Comparison of ENCODE assay signal across 1 cellular context in genomic region chr5:112822456-112822855, GRCh38.
TF ChIP-seq lines count a peak whose summit lies in the region.

No MANE protein-coding gene starts in this region.

TF ChIP-seq in H1, 55 proteins besides CTCF, POLR2A, EP300 and RAD21:
- TF ChIP-seq HDAC2 (IDR thresholded peaks at IDR 0.05; ENCODE audit: borderline replicate concordance in 1 of 2, low read depth in 2 of 2, low read length in 2 of 2): no peak
- TF ChIP-seq CBX5 (IDR thresholded peaks at IDR 0.05; ENCODE audit: low read depth, low read length): no peak
- TF ChIP-seq FOSL1 (IDR thresholded peaks at IDR 0.05; ENCODE audit: insufficient read depth, low read depth, low read length): no peak
- no peak for TF ChIP-seq ASH2L (IDR thresholded peaks at IDR 0.05; ENCODE audit: low read length)
- TF ChIP-seq SP1 (IDR thresholded peaks at IDR 0.05; ENCODE audit: low read depth, low read length): no peak
- no peak for TF ChIP-seq GTF2F1 (IDR thresholded peaks at IDR 0.05; ENCODE audit: borderline replicate concordance, low read depth, low read length)
- no peak for TF ChIP-seq JUND (IDR thresholded peaks at IDR 0.05; ENCODE audit: low read length)
- TF ChIP-seq BCL11A (IDR thresholded peaks at IDR 0.05; ENCODE audit: low read depth in 2 of 2, low read length in 2 of 2): no peak
- TF ChIP-seq SRF (IDR thresholded peaks at IDR 0.05; ENCODE audit: low read depth, low read length): no peak
- TF ChIP-seq TCF12 (IDR thresholded peaks at IDR 0.05; ENCODE audit: low read depth, low read length): no peak
- TF ChIP-seq RXRA (IDR thresholded peaks at IDR 0.05; ENCODE audit: insufficient read depth, low read depth, low read length): no peak
